Comparison of ENCODE assay signal across 8 cellular contexts in the genomic region with DNA sequence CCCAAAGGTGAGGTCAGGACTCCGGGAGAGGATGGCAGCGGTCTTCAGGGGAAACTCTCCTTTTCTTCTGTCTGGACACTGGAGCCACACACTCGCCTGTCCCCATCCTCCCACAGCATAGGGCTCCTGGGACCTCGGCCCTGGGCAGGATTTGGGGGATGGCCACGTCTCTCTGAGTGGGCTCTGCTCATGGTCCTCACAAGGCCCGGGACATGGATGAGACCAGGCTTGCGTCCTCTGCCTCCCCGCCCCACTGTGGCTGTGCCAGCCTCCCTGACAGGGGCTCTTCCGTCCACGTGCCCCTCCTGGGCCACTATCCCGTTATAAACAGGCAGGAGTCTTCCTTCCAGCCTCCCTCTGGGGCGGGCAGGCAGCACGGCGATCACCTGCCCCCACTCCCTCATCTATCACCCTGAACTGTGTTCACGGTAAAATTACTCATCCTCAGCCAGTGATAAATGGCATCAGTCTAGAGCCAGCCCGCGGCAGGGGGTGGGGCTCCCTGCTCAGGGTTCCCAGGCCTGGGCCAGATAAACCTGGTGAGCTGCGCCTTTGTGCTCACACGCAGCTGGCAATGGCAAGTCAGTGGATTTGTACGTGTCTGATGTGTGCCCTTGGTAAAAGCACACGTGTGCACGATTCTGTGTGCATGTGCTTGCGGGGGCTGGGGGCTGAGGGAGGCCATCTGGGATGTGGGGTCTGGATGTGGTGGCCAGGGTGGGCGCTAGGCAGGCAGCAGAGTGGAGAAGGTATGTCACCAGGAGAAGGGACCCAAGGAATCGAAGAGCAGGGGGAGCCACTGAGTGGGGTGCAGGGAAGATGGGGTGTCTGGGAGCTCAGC. TPM values are rescaled to one million over a fixed set of nuclear protein-coding genes. Genes with fewer than 3 reads are reported as not detected.
A peak's percentile ranks its signal among the peaks of the same experiment; 100 is the strongest.
DNase-seq lines count a peak whose midpoint lies in the region; ATAC-seq and TF ChIP-seq lines count a peak whose summit lies in the region.

No MANE protein-coding gene starts in this region.

- H3K36me3 ChIP-seq in BE2C (0 out of 2 replicates have a peak, but pooled peaks cover under 1% of the 10 kb centered on the region), HEK293 (ENCODE audit: control insufficient read depth in 2 of 2, insufficient read depth in 1 of 2, low read length in 2 of 2) (no peaks in the 10 kb centered on the region), WERI-Rb-1 (peaks cover 9% of the 10 kb centered on the region), right lobe of liver (no peaks in the 10 kb centered on the region), prostate gland (no peaks in the 10 kb centered on the region)

- H3K27me3 ChIP-seq in BE2C (peaks cover under 1% of the 10 kb centered on the region; the same call in 1 of the 2 replicates), WERI-Rb-1 (ENCODE audit: insufficient read depth, low read depth, severe bottlenecking) (no peaks in the 10 kb centered on the region), right lobe of liver (no peaks in the 10 kb centered on the region), prostate gland (replicated peaks; ENCODE audit: insufficient read depth) (peaks cover 12% of the 10 kb centered on the region)

- H3K27me3 Mint-ChIP-seq in activated T-helper 17 cell treated with anti-CD3 and anti-CD28 coated beads, Interleukin-2, amount 50 U/mL, for 72 hours: peaks cover 28% of the 10 kb centered on the region

- H3K9me3 ChIP-seq in BE2C: no peaks in the 10 kb centered on the region
- H3K9me3 ChIP-seq in HEK293 (ENCODE audit: control insufficient read depth, insufficient read depth, low read depth, low read length): no peaks in the 10 kb centered on the region
- H3K9me3 ChIP-seq in WERI-Rb-1 (ENCODE audit: severe bottlenecking): no peaks in the 10 kb centered on the region
- no peaks in the 10 kb centered on the region for H3K9me3 ChIP-seq in right lobe of liver
- H3K9me3 ChIP-seq in prostate gland: no peaks in the 10 kb centered on the region

- no peaks in the 10 kb centered on the region for H3K4me1 Mint-ChIP-seq in activated T-helper 17 cell treated with anti-CD3 and anti-CD28 coated beads, Interleukin-2, amount 50 U/mL, for 72 hours

- ATAC-seq in right lobe of liver: no peak
- ATAC-seq in activated T-helper 17 cell treated with anti-CD3 and anti-CD28 coated beads, Interleukin-2, amount 50 U/mL, for 72 hours (replicated peaks): no peak

- H3K36me3 Mint-ChIP-seq in activated T-helper 17 cell treated with anti-CD3 and anti-CD28 coated beads, Interleukin-2, amount 50 U/mL, for 72 hours (ENCODE audit: low read depth): no peaks in the 10 kb centered on the region

- DNase-seq in BE2C: peak; percentile 91
- peak; percentile 81 for DNase-seq in WERI-Rb-1
- peak in 2 of 3 donors; percentile 14 to 27 for DNase-seq in right lobe of liver
- no peak for DNase-seq in KBM-7
- no peak for DNase-seq in cerebellum (ENCODE audit: low spot score)
- DNase-seq in prostate gland (ENCODE audit: low spot score): no peak

- 74% methylated on average over 9 of the region's 25 CpGs for WGBS in right lobe of liver (ENCODE audit: insufficient coverage, low coverage, low lambda C conversion rate, missing lambda C conversion rate)
- WGBS in prostate gland: 57% methylated on average over 25 of the region's 25 CpGs

- intact Hi-C loops in right lobe of liver (cut with DNase I) (no loop called here), prostate gland (cut with DNase I) (no loop called here)

- H3K4me1 ChIP-seq in BE2C (peaks cover 47% of the 10 kb centered on the region), HEK293 (ENCODE audit: control insufficient read depth, insufficient read depth, low read length) (peaks cover 20% of the 10 kb centered on the region), right lobe of liver (peaks cover 0 to under 1% (median 0%) of the 10 kb centered on the region in 4 donors), prostate gland (replicated peaks) (no peaks in the 10 kb centered on the region)

- in situ Hi-C loops in KBM-7 (cut with MboI; ENCODE audit: low pct_unique_long_range_greater_than_20kb, low sequenced_read_pairs): no loop called here

- TF ChIP-seq POLR2A in right lobe of liver (IDR thresholded peaks at IDR 0.05) (no peak), prostate gland (IDR thresholded peaks at IDR 0.05) (no peak)

- H3K27ac ChIP-seq in HEK293 (ENCODE audit: extremely low read depth, low read depth, low read length): peak overlapping the region; percentile 67
- H3K27ac ChIP-seq in WERI-Rb-1: peak overlapping the region; percentile 71
- no peak overlapping the region for H3K27ac ChIP-seq in right lobe of liver
- no peak overlapping the region for H3K27ac ChIP-seq in prostate gland

- POLR2A ChIA-PET in HEK293 (lab: Yijun Ruan, JAX): interaction anchor here (0.6 to 1.9 kb wide), 5 partner anchors 10 to 37 kb away, joined by 3 to 6 read pairs (median 5); partner anchors contain the start of gene SAMD11

- no peak overlapping the region for H3K27ac Mint-ChIP-seq in activated T-helper 17 cell treated with anti-CD3 and anti-CD28 coated beads, Interleukin-2, amount 50 U/mL, for 72 hours

- CTCF ChIA-PET in HEK293 (lab: Yijun Ruan, JAX): interaction anchor here (0.7 to 1.8 kb wide), 4 partner anchors 15 to 42 kb away, joined by 3 to 6 read pairs (median 4); no protein-coding TSS in a partner anchor

- TF ChIP-seq CTCF in BE2C (IDR thresholded peaks at IDR 0.05; ENCODE audit: low read depth, low read length) (no peak), HEK293 (tag by site-specific recombination; IDR thresholded peaks at IDR 0.05) (no peak), WERI-Rb-1 (IDR thresholded peaks at IDR 0.05; ENCODE audit: low read depth, low read length) (no peak), right lobe of liver (IDR thresholded peaks at IDR 0.05) (no peak), prostate gland (IDR thresholded peaks at IDR 0.05) (no peak)

- H3K4me3 ChIP-seq in BE2C (ENCODE audit: low read depth, low read length) (no peak overlapping the region), HEK293 (ENCODE audit: low read depth, low read length) (no peak overlapping the region), WERI-Rb-1 (ENCODE audit: low read depth, low read length) (no peak overlapping the region), right lobe of liver (no peak overlapping the region), prostate gland (no peak overlapping the region)

- H3K9me3 Mint-ChIP-seq in activated T-helper 17 cell treated with anti-CD3 and anti-CD28 coated beads, Interleukin-2, amount 50 U/mL, for 72 hours: no peaks in the 10 kb centered on the region

- H3K4me3 Mint-ChIP-seq in activated T-helper 17 cell treated with anti-CD3 and anti-CD28 coated beads, Interleukin-2, amount 50 U/mL, for 72 hours: no peak overlapping the region

TF ChIP-seq in HEK293, 187 proteins besides CTCF, POLR2A, EP300 and RAD21 (continues in another document):
- no peak for TF ChIP-seq ZNF146 (tag by site-specific recombination; IDR thresholded peaks at IDR 0.05)
- peak; percentile 40; the same call in 1 of the 2 replicates for TF ChIP-seq ZBTB48 (tag by site-specific recombination; IDR thresholded peaks at IDR 0.05)
- no peak for TF ChIP-seq ZNF707 (tag by site-specific recombination; IDR thresholded peaks at IDR 0.05)
- TF ChIP-seq ZNF610 (tag by site-specific recombination; IDR thresholded peaks at IDR 0.05; ENCODE audit: borderline replicate concordance): no peak
- TF ChIP-seq, protein P1, sequence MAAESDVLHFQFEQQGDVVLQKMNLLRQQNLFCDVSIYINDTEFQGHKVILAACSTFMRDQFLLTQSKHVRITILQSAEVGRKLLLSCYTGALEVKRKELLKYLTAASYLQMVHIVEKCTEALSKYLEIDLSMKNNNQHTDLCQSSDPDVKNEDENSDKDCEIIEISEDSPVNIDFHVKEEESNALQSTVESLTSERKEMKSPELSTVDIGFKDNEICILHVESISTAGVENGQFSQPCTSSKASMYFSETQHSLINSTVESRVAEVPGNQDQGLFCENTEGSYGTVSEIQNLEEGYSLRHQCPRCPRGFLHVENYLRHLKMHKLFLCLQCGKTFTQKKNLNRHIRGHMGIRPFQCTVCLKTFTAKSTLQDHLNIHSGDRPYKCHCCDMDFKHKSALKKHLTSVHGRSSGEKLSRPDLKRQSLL (tag by site-specific recombination; IDR thresholded peaks at IDR 0.05): peak; percentile 91
- peak; percentile 68 for TF ChIP-seq ZNF335 (tag by site-specific recombination; conservative IDR thresholded peaks at IDR 0.05)
- peak; percentile 78 for TF ChIP-seq GLIS2 (tag by site-specific recombination; IDR thresholded peaks at IDR 0.05)
- TF ChIP-seq ZNF660 (tag by site-specific recombination; IDR thresholded peaks at IDR 0.05): no peak; the same call in 1 of the 2 replicates

RNA-seq across cellular contexts. Expression of gene SAMD11, which starts 12.6 kb away (rescaled TPM):
- polyA plus RNA-seq in BE2C (2012; ENCODE audit: insufficient read depth, insufficient read length, low read depth): 1.9 TPM
- 1 to 10 TPM; 2.1 to 4.3 (median 3.7) TPM for total RNA-seq in right lobe of liver
- total RNA-seq in activated T-helper 17 cell treated with anti-CD3 and anti-CD28 coated beads, Interleukin-2, amount 50 U/mL, for 72 hours: not detected
- 2.4 TPM for total RNA-seq in cerebellum
- total RNA-seq in prostate gland: 10 to 100 TPM in 1 of 2 donors, 1 to 10 TPM in 1; 4.5 to 61.6 TPM

RNA-seq across cellular contexts. Expression of gene NOC2L, which starts 48.0 kb away (rescaled TPM):
- polyA plus RNA-seq in BE2C (2012; ENCODE audit: insufficient read depth, insufficient read length, low read depth): 253 TPM
- 10 to 100 TPM; 28.9 to 36.8 (median 30.2) TPM for total RNA-seq in right lobe of liver
- total RNA-seq in activated T-helper 17 cell treated with anti-CD3 and anti-CD28 coated beads, Interleukin-2, amount 50 U/mL, for 72 hours: 100 to 1,000 TPM in 1 of 2 donors, 10 to 100 TPM in 1; 57.6 to 141 TPM
- total RNA-seq in cerebellum: 30.2 TPM
- total RNA-seq in prostate gland: 10 to 100 TPM; 43.2 to 65.5 TPM

RNA-seq across cellular contexts. Expression of gene KLHL17, which starts 49.3 kb away (rescaled TPM):
- 127 TPM for polyA plus RNA-seq in BE2C (2012; ENCODE audit: insufficient read depth, insufficient read length, low read depth)
- total RNA-seq in right lobe of liver (1 to 10 TPM; 1.9 to 6.7 (median 4.3) TPM), cerebellum (7.3 TPM), prostate gland (10 to 100 TPM; 10.9 to 24.5 TPM)
- 10 to 100 TPM; 17.4 to 17.8 TPM for total RNA-seq in activated T-helper 17 cell treated with anti-CD3 and anti-CD28 coated beads, Interleukin-2, amount 50 U/mL, for 72 hours

RNA-seq across cellular contexts. Expression of gene PLEKHN1, which starts 55.2 kb away (rescaled TPM):
- polyA plus RNA-seq in BE2C (2012; ENCODE audit: insufficient read depth, insufficient read length, low read depth): not detected
- total RNA-seq in right lobe of liver (1 to 10 TPM in 1 of 6 experiments, under 1 TPM in 4, not detected in 1; 0.11 to 2.4 (median 0.26) TPM), cerebellum (not detected), prostate gland (1 to 10 TPM; 1.4 to 6.4 TPM)
- 1 to 10 TPM; 2.8 to 6.3 TPM for total RNA-seq in activated T-helper 17 cell treated with anti-CD3 and anti-CD28 coated beads, Interleukin-2, amount 50 U/mL, for 72 hours

Comparison
In these comparisons a context has a peak if more than half of its experiments do, and no peak if none do; other contexts are left out.
1. DNase-seq: peak in BE2C (single experiment), WERI-Rb-1 (single experiment) and right lobe of liver (2 of 3); none in KBM-7 (single experiment), cerebellum (single experiment) and prostate gland (single experiment).
2. H3K27ac ChIP-seq: peak in HEK293 (single experiment) and WERI-Rb-1 (single experiment); none in right lobe of liver (0 of 3) and prostate gland (0 of 2).